ENCODE assay signal across 8 cellular contexts in the genomic region with DNA sequence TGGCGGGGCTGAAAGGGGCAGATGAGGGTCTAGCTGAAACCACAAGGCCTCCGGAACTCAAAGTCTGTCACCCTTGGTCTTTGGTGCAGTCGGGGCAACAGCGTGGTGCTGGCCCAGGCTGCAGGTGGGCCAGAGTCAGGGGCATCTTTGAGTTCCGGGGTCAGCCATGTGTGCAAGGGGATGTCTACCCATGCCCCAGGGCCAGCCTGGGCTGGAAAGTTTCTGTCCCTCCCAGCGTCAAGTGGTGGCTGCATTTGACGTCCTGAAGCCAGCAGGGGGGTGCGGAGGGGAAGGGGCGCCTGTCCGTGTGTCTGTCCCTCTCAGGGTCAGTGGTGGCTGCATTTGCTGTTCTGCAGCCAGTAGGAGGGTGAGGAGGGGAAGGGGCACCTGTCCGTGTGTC. TPM values are rescaled to one million over a fixed set of nuclear protein-coding genes. Genes with fewer than 3 reads are reported as not detected.
DNase-seq lines count a peak whose midpoint lies in the region; ATAC-seq and TF ChIP-seq lines count a peak whose summit lies in the region.

No MANE protein-coding gene starts in this region.

- peak overlapping the region; percentile 71 for H3K9ac ChIP-seq in mesendoderm (ENCODE audit: low read length)

- CTCF ChIA-PET in AG04450 (lab: Charles Lee) = no interaction called here

- no peak for DNase-seq in AG04450 (ENCODE audit: low read depth, low spot score)
- DNase-seq in HFFc6 = no peak
- DNase-seq in mesendoderm = peak; percentile 22
- no peak for DNase-seq in HCEC 1CT
- DNase-seq in HT-29 (ENCODE audit: low spot score) = no peak
- DNase-seq in COLO829 (ENCODE audit: low spot score) = no peak

- H3K23ac ChIP-seq in mesendoderm (ENCODE audit: low read length) = no peak overlapping the region

- no peak overlapping the region for H4K5ac ChIP-seq in mesendoderm (ENCODE audit: low read length)

- H3K4me1 Mint-ChIP-seq in HFFc6 (ENCODE audit: low read depth) (peaks cover 22% of the 10 kb centered on the region), brain (peaks cover 38% of the 10 kb centered on the region)

- no peak overlapping the region for H2AK5ac ChIP-seq in mesendoderm (ENCODE audit: low read length)

- H2BK5ac ChIP-seq in mesendoderm (ENCODE audit: low read length) = no peak overlapping the region

- H3K27ac Mint-ChIP-seq in HFFc6 (peak overlapping the region; percentile 51; the same call in 1 of the 2 replicates), brain (peak overlapping the region; percentile 67 to 93 (median 81))

- H3K36me3 Mint-ChIP-seq in HFFc6 (ENCODE audit: low read depth) = peaks cover 6% of the 10 kb centered on the region; the same call in 1 of the 2 replicates
- peaks cover 30% of the 10 kb centered on the region for H3K36me3 Mint-ChIP-seq in brain

- H3K27me3 ChIP-seq in AG04450 (ENCODE audit: control insufficient read depth, insufficient read depth, low read length) (no peaks in the 10 kb centered on the region), mesendoderm (ENCODE audit: insufficient read depth, low read length, poor library complexity) (no peaks in the 10 kb centered on the region)

- no peaks in the 10 kb centered on the region for H3K36me3 ChIP-seq in mesendoderm (ENCODE audit: control insufficient read depth, insufficient read depth, low read length)

- no peak overlapping the region for H2BK15ac ChIP-seq in mesendoderm (replicated peaks; ENCODE audit: low read depth)

- H3K79me2 ChIP-seq in mesendoderm (ENCODE audit: control insufficient read depth, insufficient read depth, low read length) = peaks cover 11% of the 10 kb centered on the region

- H3K9me3 Mint-ChIP-seq in HFFc6 (no peaks in the 10 kb centered on the region), brain (no peaks in the 10 kb centered on the region)

- H3K4me1 ChIP-seq in mesendoderm (ENCODE audit: control insufficient read depth, low read depth, low read length) = no peaks in the 10 kb centered on the region

- no peak overlapping the region for H3K4ac ChIP-seq in mesendoderm (ENCODE audit: low read depth, low read length)

- POLR2A ChIA-PET in AG04450 (lab: Yijun Ruan, JAX) = no interaction called here

- H3K79me1 ChIP-seq in mesendoderm (ENCODE audit: low read length) = peaks cover 10% of the 10 kb centered on the region

- H2BK120ac ChIP-seq in mesendoderm (ENCODE audit: low read depth, low read length) = no peak overlapping the region

- H4K8ac ChIP-seq in mesendoderm (ENCODE audit: low read depth, low read length) = no peak overlapping the region

- no peak for ATAC-seq in GM18511 (IDR thresholded peaks at IDR 0.05; ENCODE audit: unreplicated experiment)

- peak overlapping the region; percentile 41 for H3K18ac ChIP-seq in mesendoderm (ENCODE audit: low read length)

- H3K4me2 ChIP-seq in mesendoderm (ENCODE audit: low read length) = peak overlapping the region; percentile 97

- no CpG with 5 or more reads among the region's 11 CpGs for WGBS in mesendoderm (ENCODE audit: extremely low coverage, insufficient coverage, low lambda C conversion rate)

- H3K9me3 ChIP-seq in AG04450 (ENCODE audit: control insufficient read depth, insufficient read depth, low read length) = no peaks in the 10 kb centered on the region

- H3K4me3 ChIP-seq in AG04450 (ENCODE audit: low read depth, low read length) (peak overlapping the region; percentile 77), mesendoderm (ENCODE audit: low read length) (peak overlapping the region; percentile 64)

- no peaks in the 10 kb centered on the region for H3K27me3 Mint-ChIP-seq in HFFc6 (ENCODE audit: insufficient read depth)
- peaks cover under 1% of the 10 kb centered on the region for H3K27me3 Mint-ChIP-seq in brain

- no peak overlapping the region for H3K27ac ChIP-seq in AG04450 (ENCODE audit: low read depth, low read length)
- no peak overlapping the region for H3K27ac ChIP-seq in mesendoderm (ENCODE audit: low read depth, low read length)

- TF ChIP-seq CTCF in AG04450 (IDR thresholded peaks at IDR 0.05; ENCODE audit: low read depth, low read length) (no peak), HFFc6 (IDR thresholded peaks at IDR 0.05) (no peak), brain (conservative IDR thresholded peaks at IDR 0.05) (no peak)

- H3K4me3 Mint-ChIP-seq in HFFc6 (peak overlapping the region; percentile 88), brain (peak overlapping the region; percentile 86 to 90 (median 87))

- peak overlapping the region; percentile 93 for H3K56ac ChIP-seq in mesendoderm (ENCODE audit: low read length)

RNA-seq across cellular contexts. Expression of gene BRAT1, which starts 0.7 kb away (rescaled TPM):
- polyA plus RNA-seq in AG04450 (2011; rRNA removed) (6.2 and 9.8 TPM in 2 replicates), brain (ENCODE audit: insufficient read depth, low read depth, low replicate concordance) (49.3 TPM)
- 5.3 and 6.2 TPM in 2 replicates for polyA minus RNA-seq in AG04450 (2011; rRNA and poly(A)+ RNA removed)
- total RNA-seq in HFFc6 (2021; fragmentation: NEBNext Ultra II Directional; extraction: Animal tissue kit (Norgen Biotek cat#: 25700)) = 10 to 100 TPM; 21.3 to 26.0 (median 23.3) TPM
- 18.2 TPM for polyA plus RNA-seq in mesendoderm (2013, experiment 1 of 2)
- 18.3 TPM for polyA plus RNA-seq in mesendoderm (2013, experiment 2 of 2)
- 101 and 106 TPM in 2 replicates for total RNA-seq in HT-29 (2014; rRNA removed; shearing (Covaris generic))

RNA-seq across cellular contexts. Expression of gene IQCE, which starts 4.1 kb away (rescaled TPM):
- polyA plus RNA-seq in AG04450 (2011; rRNA removed) = 6.8 and 8.9 TPM in 2 replicates
- polyA minus RNA-seq in AG04450 (2011; rRNA and poly(A)+ RNA removed) = 8.1 and 9.9 TPM in 2 replicates
- 10 to 100 TPM; 14.9 to 18.1 (median 17.0) TPM for total RNA-seq in HFFc6 (2021; fragmentation: NEBNext Ultra II Directional; extraction: Animal tissue kit (Norgen Biotek cat#: 25700))
- 18.0 TPM for polyA plus RNA-seq in brain (ENCODE audit: insufficient read depth, low read depth, low replicate concordance)
- 3.1 TPM for polyA plus RNA-seq in mesendoderm (2013, experiment 1 of 2)
- polyA plus RNA-seq in mesendoderm (2013, experiment 2 of 2) = 2.8 TPM
- total RNA-seq in HT-29 (2014; rRNA removed; shearing (Covaris generic)) = 23.1 and 24.7 TPM in 2 replicates

RNA-seq across cellular contexts. Expression of gene LFNG, which starts 35.1 kb away (rescaled TPM):
- polyA plus RNA-seq in AG04450 (2011; rRNA removed) (1.6 and 2.4 TPM in 2 replicates), brain (ENCODE audit: insufficient read depth, low read depth, low replicate concordance) (86.6 TPM)
- 1.8 and 2.8 TPM in 2 replicates for polyA minus RNA-seq in AG04450 (2011; rRNA and poly(A)+ RNA removed)
- 10 to 100 TPM in 2 of 6 experiments, 1 to 10 TPM in 4; 8.6 to 11.7 (median 9.6) TPM for total RNA-seq in HFFc6 (2021; fragmentation: NEBNext Ultra II Directional; extraction: Animal tissue kit (Norgen Biotek cat#: 25700))
- polyA plus RNA-seq in mesendoderm (2013, experiment 1 of 2) = 1.2 TPM
- 1.7 TPM for polyA plus RNA-seq in mesendoderm (2013, experiment 2 of 2)
- 85.6 and 87.5 TPM in 2 replicates for total RNA-seq in HT-29 (2014; rRNA removed; shearing (Covaris generic))
